ENCODE assay signal across 8 cellular contexts in genomic region chr1:34859442-34860200, GRCh38. TPM values are rescaled to one million over a fixed set of nuclear protein-coding genes. Genes with fewer than 3 reads are reported as not detected.
DNase-seq lines count a peak whose midpoint lies in the region; ATAC-seq and TF ChIP-seq lines count a peak whose summit lies in the region.

TSS of gene SMIM12 (minus strand) at chr1:34859749. CDS start at chr1:34855977, 3,772 bp downstream.

- CTCF ChIA-PET in PC-9 (lab: Charles Lee), result interaction anchor here (0.6 to 1.1 kb wide), 6 partner anchors 73 to 909 kb away, joined by 3 to 4 read pairs (median 3); partner anchors contain the start of gene ZMYM4

- peak within 1 kb of the TSS; percentile 94 to 99 for H3K9ac ChIP-seq in mucosa of rectum (ENCODE audit: low read depth in 1 of 2, low read length in 2 of 2)

- intact Hi-C loops in PC-9 (cut with micrococcal nuclease; ENCODE audit: unreplicated experiment), result loop anchor here (2.0 to 10.0 kb wide), 4 partner anchors 245 to 785 kb away; partner anchors contain the start of genes KIAA0319L, NCDN and PSMB2

- POLR2A ChIA-PET in PC-9 (lab: Charles Lee; ENCODE audit: unreplicated experiment), result interaction anchor here (0.6 to 0.8 kb wide), 3 partner anchors 17 to 1383 kb away, joined by 3 to 4 read pairs (median 3); no protein-coding TSS in a partner anchor

- peak within 1 kb of the TSS; percentile 95 for H2AFZ ChIP-seq in PC-9

- H3K27me3 ChIP-seq in PC-9 (ENCODE audit: insufficient read depth, low read depth) (no peaks in the 10 kb centered on the region; the same call in 1 of the 2 replicates), mucosa of rectum (ENCODE audit: control insufficient read depth in 2 of 2, insufficient read depth in 2 of 2, low read length in 2 of 2) (no peaks in the 10 kb centered on the region)

- H4K20me1 ChIP-seq in PC-9 (ENCODE audit: insufficient read depth), result peaks cover 3% of the 10 kb centered on the region; the same call in 1 of the 2 replicates

- no peaks in the 10 kb centered on the region for H3K9me2 ChIP-seq in PC-9 (ENCODE audit: insufficient read depth)

- H3F3A ChIP-seq in PC-9 (ENCODE audit: insufficient read depth, low read depth), result no peaks in the 10 kb centered on the region

- no peak within 1 kb of the TSS for H3K27ac ChIP-seq in PC-9
- H3K27ac ChIP-seq in mucosa of rectum (ENCODE audit: low read depth in 2 of 2, low read length in 2 of 2), result peak within 1 kb of the TSS; percentile 89 to 90

- no peak for TF ChIP-seq EP300 in Ishikawa (IDR thresholded peaks at IDR 0.05; ENCODE audit: borderline replicate concordance)

- peak within 1 kb of the TSS; percentile 88 for H3K4me3 ChIP-seq in PC-9
- H3K4me3 ChIP-seq in epithelial cell of proximal tubule (ENCODE audit: low read depth, low read length), result peak within 1 kb of the TSS; percentile 100
- peak within 1 kb of the TSS; percentile 98 to 100 for H3K4me3 ChIP-seq in mucosa of rectum (ENCODE audit: low read length in 2 of 2)

- TF ChIP-seq RAD21 in Ishikawa (IDR thresholded peaks at IDR 0.05; ENCODE audit: low read depth), result no peak

- TF ChIP-seq CTCF in PC-9 (conservative IDR thresholded peaks at IDR 0.05) (peak; percentile 83), epithelial cell of proximal tubule (conservative IDR thresholded peaks at IDR 0.05; ENCODE audit: low read depth, low read length) (peak; percentile 87)

- H3K9me3 ChIP-seq in PC-9 (ENCODE audit: insufficient read depth, low read depth) (no peaks in the 10 kb centered on the region), mucosa of rectum (ENCODE audit: control insufficient read depth in 2 of 2, low read length in 2 of 2) (no peaks in the 10 kb centered on the region)

- peak; percentile 93 for ATAC-seq in GM21529 (IDR thresholded peaks at IDR 0.05; ENCODE audit: unreplicated experiment)

- H3K4me2 ChIP-seq in PC-9, result peak within 1 kb of the TSS; percentile 94

- DNase-seq in DMS153 (lab: John Stamatoyannopoulos, UW), result peak; percentile 92
- peak; percentile 85 to 92 for DNase-seq in PC-9
- DNase-seq in activated T-cell treated with anti-CD3 and anti-CD28 coated beads, Interleukin-2, amount 50 U/mL, for 1 hour, result peak; percentile 90
- peak; percentile 48 for DNase-seq in epithelial cell of proximal tubule (ENCODE audit: low read depth)
- peak; percentile 94 for DNase-seq in stimulated activated CD8-positive, alpha-beta memory T cell treated with anti-CD3 and anti-CD28 coated beads, Interleukin-4, amount 100 ng/mL, for 48 hours

- H3K36me3 ChIP-seq in PC-9 (ENCODE audit: low read depth) (no peaks in the 10 kb centered on the region), mucosa of rectum (ENCODE audit: control insufficient read depth in 2 of 2, insufficient read depth in 2 of 2, low read length in 2 of 2) (peaks cover 10 to 12% of the 10 kb centered on the region in 2 donors)

- H3K4me1 ChIP-seq in PC-9 (replicated peaks; ENCODE audit: insufficient read depth), result peaks cover 19% of the 10 kb centered on the region
- H3K4me1 ChIP-seq in mucosa of rectum (ENCODE audit: control insufficient read depth in 2 of 2, insufficient read depth in 2 of 2, low read length in 2 of 2), result peaks cover 24 to 28% of the 10 kb centered on the region in 2 donors

- no TSS peak for BruUV-seq in PC-9 (replicated peaks; lab: Mats Ljungman, UMichigan)

- peaks cover 33% of the 10 kb centered on the region for H3K79me2 ChIP-seq in PC-9 (ENCODE audit: low read depth)

TF ChIP-seq in Ishikawa, 13 proteins besides CTCF, POLR2A, EP300 and RAD21:
- TF ChIP-seq TEAD4 (IDR thresholded peaks at IDR 0.05) (no peak), CREB1 (IDR thresholded peaks at IDR 0.05; ENCODE audit: low read depth) (0 out of 2 replicates have a peak, but pooled peaks have one; percentile 39), REST (IDR thresholded peaks at IDR 0.05; ENCODE audit: low read depth) (no peak), ZBTB7A (IDR thresholded peaks at IDR 0.05; ENCODE audit: low read depth) (0 out of 2 replicates have a peak, but pooled peaks have one; percentile 28), USF1 (IDR thresholded peaks at IDR 0.05) (peak; percentile 73), MAX (IDR thresholded peaks at IDR 0.05) (peak; percentile 99), FOXM1 (IDR thresholded peaks at IDR 0.05; ENCODE audit: borderline replicate concordance, low read depth) (0 out of 2 replicates have a peak, but pooled peaks have one; percentile 16), YY1 (IDR thresholded peaks at IDR 0.05; ENCODE audit: low read depth) (peak; percentile 65), TAF1 (IDR thresholded peaks at IDR 0.05; ENCODE audit: low read depth) (peak; percentile 85), EGR1 (IDR thresholded peaks at IDR 0.05) (no peak), TCF12 (IDR thresholded peaks at IDR 0.05; ENCODE audit: low read depth) (peak; percentile 59; the same call in 1 of the 2 replicates), NFIC (IDR thresholded peaks at IDR 0.05) (peak; percentile 79), CEBPB (IDR thresholded peaks at IDR 0.05) (no peak)

RNA-seq across cellular contexts. Expression of gene SMIM12, which starts in this region (rescaled TPM):
- 17.4 and 19.3 TPM in 2 replicates for total RNA-seq in PC-9 (2021)
- 30.8 and 54.0 TPM in 2 replicates for total RNA-seq in epithelial cell of proximal tubule
